ENCODE assay signal across 12 cellular contexts in the genomic region with DNA sequence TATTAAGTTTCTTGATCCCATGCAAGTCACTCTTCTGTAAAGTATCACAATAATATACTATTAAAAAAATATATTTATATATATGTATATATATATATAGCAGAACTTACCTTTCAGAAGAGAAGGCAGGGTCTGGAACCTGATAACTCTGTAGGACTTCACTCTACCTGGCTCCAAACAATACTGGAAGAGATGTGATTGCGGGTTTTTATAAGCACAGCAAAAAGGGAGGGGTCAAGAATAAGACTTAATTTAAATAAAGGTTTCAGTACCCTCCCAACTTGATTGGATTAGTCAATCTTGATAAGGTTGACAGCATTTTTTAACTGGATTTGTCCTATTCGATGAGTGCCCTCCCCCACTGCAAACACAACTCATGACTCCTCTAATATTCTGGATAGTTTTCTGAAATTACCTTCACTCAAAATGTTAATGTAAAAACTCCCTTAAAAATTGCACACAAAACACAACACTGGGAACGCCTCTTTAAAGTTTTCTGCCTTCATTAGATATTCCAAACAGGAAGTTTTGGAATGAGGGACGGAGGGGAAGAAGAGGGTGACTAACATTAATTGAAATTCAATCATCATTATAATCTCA. TPM values are rescaled to one million over a fixed set of nuclear protein-coding genes. Genes with fewer than 3 reads are reported as not detected.
A peak's percentile ranks its signal among the peaks of the same experiment; 100 is the strongest.
DNase-seq lines count a peak whose midpoint lies in the region; ATAC-seq, FAIRE-seq and TF ChIP-seq lines count a peak whose summit lies in the region.
"Had no signal": no experiment of that assay in that cellular context is flagged by ENCODE, and none has a peak within 500 bp of the region (broad histone marks: within the 10 kb centered on the region; RNA-seq: fewer than 3 reads in every experiment).

No MANE protein-coding gene starts in this region.

- no peaks in the 10 kb centered on the region for H3K27me3 Mint-ChIP-seq in activated CD4-positive, alpha-beta memory T cell treated with anti-CD3 and anti-CD28 coated beads for 36 hours
- H3K27me3 Mint-ChIP-seq in activated CD4-positive, alpha-beta memory T cell treated with anti-CD3 and anti-CD28 coated beads, Interleukin-2, amount 10 ng/mL, durations not matched to agents 7 days and 5 days: no peaks in the 10 kb centered on the region
- H3K27me3 Mint-ChIP-seq in T-cell (no peaks in the 10 kb centered on the region), chondrocyte (ENCODE audit: low read depth) (no peaks in the 10 kb centered on the region)

- no peaks in the 10 kb centered on the region for H3K36me3 ChIP-seq in keratinocyte (ENCODE audit: control insufficient read depth in 2 of 2, extremely low read depth in 1 of 2, insufficient read depth in 2 of 2, low read length in 2 of 2)

- TF ChIP-seq CTCF in keratinocyte (optimal IDR thresholded peaks at IDR 0.05 in 1 of 3, IDR thresholded peaks at IDR 0.05 in 1 of 3, conservative IDR thresholded peaks at IDR 0.05 in 1 of 3; ENCODE audit: extremely low read depth in 1 of 3, insufficient read depth in 2 of 3, low read length in 3 of 3): no peak
- TF ChIP-seq CTCF in chondrocyte (IDR thresholded peaks at IDR 0.05): no peak

- DNase-seq in activated CD4-positive, alpha-beta memory T cell treated with anti-CD3 and anti-CD28 coated beads for 36 hours: no peak
- no peak for DNase-seq in activated CD4-positive, alpha-beta memory T cell treated with anti-CD3 and anti-CD28 coated beads, Interleukin-2, amount 10 ng/mL, durations not matched to agents 7 days and 5 days
- no peak for DNase-seq in T-cell
- no peak for DNase-seq in keratinocyte (ENCODE audit: low read depth, low spot score)
- no peak for DNase-seq in stimulated activated effector memory CD8-positive, alpha-beta T cell treated with anti-CD3 and anti-CD28 coated beads, Interleukin-12 subunit alpha, Interleukin-12 subunit beta, amount 100 ng/mL, for 72 hours (ENCODE audit: low spot score in 2 of 2)
- no peak for DNase-seq in NCI-H226
- no peak for DNase-seq in NCI-H748 (lab: John Stamatoyannopoulos, UW; ENCODE audit: unreplicated experiment)
- DNase-seq in chondrocyte (ENCODE audit: low spot score): no peak
- DNase-seq: activated gamma-delta T cell; hypothalamus; NCI-H1436 treated with DMSO at 0.1 percent for 48 hours; stimulated activated CD4-positive, alpha-beta T cell treated with anti-CD3 and anti-CD28 coated beads, Interleukin-15, amount 100 ng/mL, for 24 hours had no signal

- H3K4me1 ChIP-seq in keratinocyte (ENCODE audit: control insufficient read depth, extremely low read depth, insufficient read depth, low read length): peaks cover 22% of the 10 kb centered on the region

- no peaks in the 10 kb centered on the region for H3K9me3 ChIP-seq in keratinocyte (ENCODE audit: control insufficient read depth, low read depth, low read length)

- H3K9ac ChIP-seq in keratinocyte (ENCODE audit: control insufficient read depth, extremely low read depth, insufficient read depth, low read length): peak overlapping the region; percentile 84

- H4K20me1 ChIP-seq in keratinocyte (ENCODE audit: control insufficient read depth, extremely low read depth, insufficient read depth, low read length): no peaks in the 10 kb centered on the region

- H3K27me3 ChIP-seq in keratinocyte (ENCODE audit: control insufficient read depth, extremely low read depth, insufficient read depth, low read length): no peaks in the 10 kb centered on the region

- no peak overlapping the region for H3K4me3 Mint-ChIP-seq in activated CD4-positive, alpha-beta memory T cell treated with anti-CD3 and anti-CD28 coated beads for 36 hours
- no peak overlapping the region for H3K4me3 Mint-ChIP-seq in activated CD4-positive, alpha-beta memory T cell treated with anti-CD3 and anti-CD28 coated beads, Interleukin-2, amount 10 ng/mL, durations not matched to agents 7 days and 5 days
- H3K4me3 Mint-ChIP-seq in T-cell: peak overlapping the region in 2 of 3 donors; percentile 75 to 77
- no peak overlapping the region for H3K4me3 Mint-ChIP-seq in stimulated activated effector memory CD8-positive, alpha-beta T cell treated with anti-CD3 and anti-CD28 coated beads, Interleukin-12 subunit alpha, Interleukin-12 subunit beta, amount 100 ng/mL, for 72 hours
- H3K4me3 Mint-ChIP-seq in chondrocyte (ENCODE audit: unreplicated experiment): no peak overlapping the region

- H3K27ac Mint-ChIP-seq in activated CD4-positive, alpha-beta memory T cell treated with anti-CD3 and anti-CD28 coated beads for 36 hours: peak overlapping the region; percentile 70
- H3K27ac Mint-ChIP-seq in activated CD4-positive, alpha-beta memory T cell treated with anti-CD3 and anti-CD28 coated beads, Interleukin-2, amount 10 ng/mL, durations not matched to agents 7 days and 5 days: no peak overlapping the region
- H3K27ac Mint-ChIP-seq in T-cell (peak overlapping the region; percentile 97), chondrocyte (ENCODE audit: unreplicated experiment) (no peak overlapping the region)
- peak overlapping the region; percentile 81 for H3K27ac Mint-ChIP-seq in stimulated activated effector memory CD8-positive, alpha-beta T cell treated with anti-CD3 and anti-CD28 coated beads, Interleukin-12 subunit alpha, Interleukin-12 subunit beta, amount 100 ng/mL, for 72 hours

- H3K9me1 ChIP-seq in keratinocyte (ENCODE audit: control insufficient read depth, extremely low read depth, insufficient read depth, low read length): no peaks in the 10 kb centered on the region

- dilution Hi-C loops in keratinocyte (cut with MboI; ENCODE audit: extremely low pct_ligation_motif_present, low sequenced_read_pairs): no loop called here

- ATAC-seq in T-cell (replicated peaks in 1 of 4): no peak
- ATAC-seq in stimulated activated effector memory CD8-positive, alpha-beta T cell treated with anti-CD3 and anti-CD28 coated beads, Interleukin-12 subunit alpha, Interleukin-12 subunit beta, amount 100 ng/mL, for 72 hours: no peak

- no peaks in the 10 kb centered on the region for H3K9me3 Mint-ChIP-seq in activated CD4-positive, alpha-beta memory T cell treated with anti-CD3 and anti-CD28 coated beads for 36 hours
- no peaks in the 10 kb centered on the region for H3K9me3 Mint-ChIP-seq in activated CD4-positive, alpha-beta memory T cell treated with anti-CD3 and anti-CD28 coated beads, Interleukin-2, amount 10 ng/mL, durations not matched to agents 7 days and 5 days
- H3K9me3 Mint-ChIP-seq in T-cell (no peaks in the 10 kb centered on the region), chondrocyte (ENCODE audit: low read depth) (no peaks in the 10 kb centered on the region)
- no peaks in the 10 kb centered on the region for H3K9me3 Mint-ChIP-seq in stimulated activated effector memory CD8-positive, alpha-beta T cell treated with anti-CD3 and anti-CD28 coated beads, Interleukin-12 subunit alpha, Interleukin-12 subunit beta, amount 100 ng/mL, for 72 hours

- CTCF ChIA-PET in activated CD4-positive, alpha-beta memory T cell treated with anti-CD3 and anti-CD28 coated beads for 36 hours (lab: Charles Lee): no interaction called here
- CTCF ChIA-PET in activated CD4-positive, alpha-beta memory T cell treated with anti-CD3 and anti-CD28 coated beads, Interleukin-2, amount 10 ng/mL, durations not matched to agents 7 days and 5 days (lab: Charles Lee): no interaction called here
- CTCF ChIA-PET in T-cell (lab: Charles Lee): no interaction called here

- POLR2A ChIA-PET in activated CD4-positive, alpha-beta memory T cell treated with anti-CD3 and anti-CD28 coated beads for 36 hours (lab: Charles Lee): no interaction called here
- POLR2A ChIA-PET in activated CD4-positive, alpha-beta memory T cell treated with anti-CD3 and anti-CD28 coated beads, Interleukin-2, amount 10 ng/mL, durations not matched to agents 7 days and 5 days (lab: Charles Lee): interaction anchor here (0.8 to 7.1 kb wide), 7 partner anchors 10 to 302 kb away, joined by 3 to 89 read pairs (median 7); no protein-coding TSS in a partner anchor
- POLR2A ChIA-PET in T-cell (lab: Charles Lee): no interaction called here

- H3K4me3 ChIP-seq in keratinocyte (ENCODE audit: control insufficient read depth in 2 of 3, extremely low read depth in 1 of 3, insufficient read depth in 2 of 3, low read depth in 1 of 3, low read length in 3 of 3): peak overlapping the region; percentile 46 to 94 (median 72)

- H3K36me3 Mint-ChIP-seq in activated CD4-positive, alpha-beta memory T cell treated with anti-CD3 and anti-CD28 coated beads for 36 hours: peaks cover under 1% of the 10 kb centered on the region
- H3K36me3 Mint-ChIP-seq in activated CD4-positive, alpha-beta memory T cell treated with anti-CD3 and anti-CD28 coated beads, Interleukin-2, amount 10 ng/mL, durations not matched to agents 7 days and 5 days (ENCODE audit: low read depth): peaks cover 31% of the 10 kb centered on the region
- H3K36me3 Mint-ChIP-seq in T-cell: peaks cover 16% of the 10 kb centered on the region
- peaks cover 12% of the 10 kb centered on the region for H3K36me3 Mint-ChIP-seq in stimulated activated effector memory CD8-positive, alpha-beta T cell treated with anti-CD3 and anti-CD28 coated beads, Interleukin-12 subunit alpha, Interleukin-12 subunit beta, amount 100 ng/mL, for 72 hours
- no peaks in the 10 kb centered on the region for H3K36me3 Mint-ChIP-seq in chondrocyte (ENCODE audit: low read depth)

- H3K79me2 ChIP-seq in keratinocyte (ENCODE audit: control insufficient read depth, insufficient read depth, low read length): peaks cover 32% of the 10 kb centered on the region

- intact Hi-C loops in activated CD4-positive, alpha-beta memory T cell treated with anti-CD3 and anti-CD28 coated beads for 36 hours (cut with micrococcal nuclease): loop anchor here (1.0 to 10.0 kb wide), 4 partner anchors 12 to 607 kb away; partner anchors contain the start of gene PFDN4

- no peak overlapping the region for H2AFZ ChIP-seq in keratinocyte (ENCODE audit: control insufficient read depth, low read length)

- H3K27ac ChIP-seq in keratinocyte (ENCODE audit: control insufficient read depth, insufficient read depth, low read length): peak overlapping the region; percentile 89

- peak overlapping the region; percentile 95 for H3K4me2 ChIP-seq in keratinocyte (ENCODE audit: control insufficient read depth, extremely low read depth, insufficient read depth, low read depth, low read length)

- H3K4me1 Mint-ChIP-seq in activated CD4-positive, alpha-beta memory T cell treated with anti-CD3 and anti-CD28 coated beads for 36 hours (ENCODE audit: low read depth): peaks cover 53% of the 10 kb centered on the region
- peaks cover 49% of the 10 kb centered on the region for H3K4me1 Mint-ChIP-seq in activated CD4-positive, alpha-beta memory T cell treated with anti-CD3 and anti-CD28 coated beads, Interleukin-2, amount 10 ng/mL, durations not matched to agents 7 days and 5 days
- peaks cover 61 to 66% (median 65%) of the 10 kb centered on the region in 3 donors for H3K4me1 Mint-ChIP-seq in T-cell
- peaks cover 39% of the 10 kb centered on the region for H3K4me1 Mint-ChIP-seq in stimulated activated effector memory CD8-positive, alpha-beta T cell treated with anti-CD3 and anti-CD28 coated beads, Interleukin-12 subunit alpha, Interleukin-12 subunit beta, amount 100 ng/mL, for 72 hours
- H3K4me1 Mint-ChIP-seq in chondrocyte (ENCODE audit: low read depth): peaks cover 29% of the 10 kb centered on the region

- FAIRE-seq in keratinocyte (lab: Jason Lieb, UNC): no peak

RNA-seq across cellular contexts. Expression of gene ZNF217, which starts 4.0 kb away (rescaled TPM):
- total RNA-seq in activated CD4-positive, alpha-beta memory T cell treated with anti-CD3 and anti-CD28 coated beads for 36 hours: 10 to 100 TPM; 56.3 to 57.5 TPM
- 10 to 100 TPM; 89.5 to 90.4 TPM for total RNA-seq in activated CD4-positive, alpha-beta memory T cell treated with anti-CD3 and anti-CD28 coated beads, Interleukin-2, amount 10 ng/mL, durations not matched to agents 7 days and 5 days
- total RNA-seq in T-cell: 10 to 100 TPM; 57.6 to 92.4 (median 87.5) TPM
- polyA plus RNA-seq in keratinocyte: 16.9 to 19.1 TPM (median 17.3 TPM) in 3 replicates
- 13.1 TPM for polyA plus RNA-seq in keratinocyte (2011; ENCODE audit: low read depth)
- polyA plus RNA-seq in keratinocyte (2011; cell fraction: cytosol; rRNA removed): 7.4 and 10.7 TPM in 2 replicates
- 25.3 and 32.5 TPM in 2 replicates for polyA plus RNA-seq in keratinocyte (2011; cell fraction: nucleus; rRNA removed)
- polyA plus RNA-seq in keratinocyte (2012; ENCODE audit: low replicate concordance): 23.6 and 26.4 TPM in 2 replicates
- 33.8 to 58.6 TPM (median 48.4 TPM) in 3 replicates for polyA minus RNA-seq in keratinocyte
- 14.0 TPM for polyA minus RNA-seq in keratinocyte (2011; cell fraction: cytosol; rRNA and poly(A)+ RNA removed)
- polyA minus RNA-seq in keratinocyte (2011; cell fraction: nucleus; rRNA and poly(A)+ RNA removed): 53.1 and 94.6 TPM in 2 replicates
- 26.9 to 28.7 TPM (median 27.0 TPM) in 3 replicates for total RNA-seq in chondrocyte

Comparison
In these comparisons a context has a peak if more than half of its experiments do, and no peak if none do; other contexts are left out.
1. H3K27ac Mint-ChIP-seq: peak in activated CD4-positive, alpha-beta memory T cell treated with anti-CD3 and anti-CD28 coated beads for 36 hours (single experiment), T-cell (2 of 2) and stimulated activated effector memory CD8-positive, alpha-beta T cell treated with anti-CD3 and anti-CD28 coated beads, Interleukin-12 subunit alpha, Interleukin-12 subunit beta, amount 100 ng/mL, for 72 hours (single experiment); none in activated CD4-positive, alpha-beta memory T cell treated with anti-CD3 and anti-CD28 coated beads, Interleukin-2, amount 10 ng/mL, durations not matched to agents 7 days and 5 days (single experiment) and chondrocyte (single experiment).
2. H3K4me3 Mint-ChIP-seq: peak in T-cell (2 of 3); none in activated CD4-positive, alpha-beta memory T cell treated with anti-CD3 and anti-CD28 coated beads for 36 hours (single experiment), activated CD4-positive, alpha-beta memory T cell treated with anti-CD3 and anti-CD28 coated beads, Interleukin-2, amount 10 ng/mL, durations not matched to agents 7 days and 5 days (single experiment), stimulated activated effector memory CD8-positive, alpha-beta T cell treated with anti-CD3 and anti-CD28 coated beads, Interleukin-12 subunit alpha, Interleukin-12 subunit beta, amount 100 ng/mL, for 72 hours (single experiment) and chondrocyte (single experiment).